Comparison of ENCODE assay signal across 8 cellular contexts in genomic region chr2:26246818-26247217, GRCh38. TPM values are rescaled to one million over a fixed set of nuclear protein-coding genes. Genes with fewer than 3 reads are reported as not detected.
A peak's percentile ranks its signal among the peaks of the same experiment; 100 is the strongest.
DNase-seq lines count a peak whose midpoint lies in the region; ATAC-seq lines count a peak whose summit lies in the region.

No MANE protein-coding gene starts in this region.

- H3K27me3 ChIP-seq in neuronal stem cell (ENCODE audit: control insufficient read depth in 3 of 3, insufficient read depth in 3 of 3, low read depth in 1 of 3, low read length in 3 of 3), result peaks cover 0 to 2% (median 0%) of the 10 kb centered on the region in 3 experiments

- H3K79me1 ChIP-seq in neuronal stem cell (ENCODE audit: low read depth, low read length), result peaks cover 11% of the 10 kb centered on the region

- no peak overlapping the region for H2BK5ac ChIP-seq in neuronal stem cell (ENCODE audit: low read length)

- H3K4me1 Mint-ChIP-seq in natural killer cell treated with Interleukin-12 subunit alpha and Interleukin-12 subunit beta and Interleukin-15 and Interleukin-18, amount 100 ng/mL, for 72 hours (ENCODE audit: low read depth in 2 of 2), result peaks cover 42 to 49% of the 10 kb centered on the region in 2 donors

- no peak overlapping the region for H2BK15ac ChIP-seq in neuronal stem cell (ENCODE audit: low read length)

- H3K9me3 Mint-ChIP-seq in natural killer cell treated with Interleukin-12 subunit alpha and Interleukin-12 subunit beta and Interleukin-15 and Interleukin-18, amount 100 ng/mL, for 72 hours, result no peaks in the 10 kb centered on the region

- H3K18ac ChIP-seq in neuronal stem cell (ENCODE audit: low read length), result no peak overlapping the region

- no peak overlapping the region for H2BK120ac ChIP-seq in neuronal stem cell (ENCODE audit: low read depth, low read length)

- no peak overlapping the region for H3K23ac ChIP-seq in neuronal stem cell (ENCODE audit: low read depth, low read length, poor library complexity)

- H3K27me3 Mint-ChIP-seq in natural killer cell treated with Interleukin-12 subunit alpha and Interleukin-12 subunit beta and Interleukin-15 and Interleukin-18, amount 100 ng/mL, for 72 hours, result no peaks in the 10 kb centered on the region

- peaks cover 0 to 5% of the 10 kb centered on the region in 2 donors for H3K4me1 ChIP-seq in neuronal stem cell (ENCODE audit: control insufficient read depth in 2 of 2, insufficient read depth in 1 of 2, low read depth in 1 of 2, low read length in 2 of 2)

- H2BK12ac ChIP-seq in neuronal stem cell (ENCODE audit: low read length), result no peak overlapping the region

- DNase-seq in Daoy (ENCODE audit: low read depth), result peak; percentile 10
- peak; percentile 73 for DNase-seq in NOMO-1 treated with DMSO at 0.1 percent for 48 hours (lab: John Stamatoyannopoulos, UW; ENCODE audit: unreplicated experiment)
- DNase-seq in astrocyte of the hippocampus (ENCODE audit: low read depth, low spot score), result peak; percentile 10
- DNase-seq in natural killer cell treated with Interleukin-12 subunit alpha and Interleukin-12 subunit beta and Interleukin-15 and Interleukin-18, amount 100 ng/mL, for 72 hours (ENCODE audit: low spot score), result no peak
- DNase-seq in neuronal stem cell (ENCODE audit: low spot score), result no peak
- no peak for DNase-seq in H4 (ENCODE audit: low spot score)
- no peak for DNase-seq in activated CD4-positive, CD25-positive, alpha-beta regulatory T cell treated with anti-CD3 and anti-CD28 coated beads, Interleukin-2, amount 50 U/mL, for 72 hours

- H3K27ac ChIP-seq in neuronal stem cell (replicated peaks; ENCODE audit: low read length), result no peak overlapping the region

- H3K36me3 Mint-ChIP-seq in natural killer cell treated with Interleukin-12 subunit alpha and Interleukin-12 subunit beta and Interleukin-15 and Interleukin-18, amount 100 ng/mL, for 72 hours, result peaks cover 5% of the 10 kb centered on the region

- peak overlapping the region in 1 of 2 donors; percentile 96 for H3K27ac Mint-ChIP-seq in natural killer cell treated with Interleukin-12 subunit alpha and Interleukin-12 subunit beta and Interleukin-15 and Interleukin-18, amount 100 ng/mL, for 72 hours

- H3K4me3 ChIP-seq in neuronal stem cell (ENCODE audit: low read length in 2 of 2), result no peak overlapping the region

- ATAC-seq in natural killer cell treated with Interleukin-12 subunit alpha and Interleukin-12 subunit beta and Interleukin-15 and Interleukin-18, amount 100 ng/mL, for 72 hours, result no peak
- no peak for ATAC-seq in GM18519 (IDR thresholded peaks at IDR 0.05; ENCODE audit: low FRiP score, unreplicated experiment)

- no peaks in the 10 kb centered on the region for H3K36me3 ChIP-seq in neuronal stem cell (replicated peaks in 1 of 2; ENCODE audit: control insufficient read depth in 2 of 2, insufficient read depth in 2 of 2, low read length in 2 of 2)

- H2AFZ ChIP-seq in neuronal stem cell (ENCODE audit: low read length), result no peak overlapping the region

- H3K4ac ChIP-seq in neuronal stem cell (ENCODE audit: low read length), result no peak overlapping the region

- H4K8ac ChIP-seq in neuronal stem cell (ENCODE audit: low read depth, low read length), result no peak overlapping the region

- H3K9ac ChIP-seq in neuronal stem cell (ENCODE audit: low read depth, low read length, poor library complexity), result no peak overlapping the region

- no CpG with 5 or more reads among the region's 9 CpGs for WGBS in neuronal stem cell (ENCODE audit: extremely low coverage in 2 of 2, insufficient read length in 2 of 2, insufficient replicate concordance in 1 of 2), 2 donors

- no peak overlapping the region for H4K91ac ChIP-seq in neuronal stem cell (ENCODE audit: low read depth, low read length, poor library complexity)

- no peaks in the 10 kb centered on the region for H3K9me3 ChIP-seq in neuronal stem cell (replicated peaks in 1 of 2; ENCODE audit: control insufficient read depth in 2 of 2, insufficient read depth in 1 of 2, low read depth in 1 of 2, low read length in 2 of 2)

- H3K4me3 Mint-ChIP-seq in natural killer cell treated with Interleukin-12 subunit alpha and Interleukin-12 subunit beta and Interleukin-15 and Interleukin-18, amount 100 ng/mL, for 72 hours, result peak overlapping the region; percentile 78

- H3K14ac ChIP-seq in neuronal stem cell (ENCODE audit: low read length), result no peak overlapping the region

- no peak overlapping the region for H3K4me2 ChIP-seq in neuronal stem cell (ENCODE audit: insufficient read depth, low read length, poor library complexity, severe bottlenecking)

- no peak overlapping the region for H2AK5ac ChIP-seq in neuronal stem cell (ENCODE audit: low read depth, low read length)

RNA-seq across cellular contexts. Expression of gene HADHB, which starts 2.1 kb away (rescaled TPM):
- 83.9 and 97.4 TPM in 2 replicates for total RNA-seq in Daoy (2014; rRNA removed; shearing (Covaris generic))
- 10 to 100 TPM; 49.1 to 58.1 TPM for total RNA-seq in natural killer cell treated with Interleukin-12 subunit alpha and Interleukin-12 subunit beta and Interleukin-15 and Interleukin-18, amount 100 ng/mL, for 72 hours
- polyA plus RNA-seq in neuronal stem cell (2013, experiment 1 of 2), result 30.6 TPM
- polyA plus RNA-seq in neuronal stem cell (2013, experiment 2 of 2), result 31.4 TPM
- total RNA-seq in H4 (2014; rRNA removed; shearing (Covaris generic)), result 68.8 and 71.4 TPM in 2 replicates

RNA-seq across cellular contexts. Expression of gene HADHA, which starts 2.4 kb away (rescaled TPM):
- total RNA-seq in Daoy (2014; rRNA removed; shearing (Covaris generic)), result 89.7 and 101 TPM in 2 replicates
- 100 to 1,000 TPM in 1 of 2 donors, 10 to 100 TPM in 1; 80.4 to 108 TPM for total RNA-seq in natural killer cell treated with Interleukin-12 subunit alpha and Interleukin-12 subunit beta and Interleukin-15 and Interleukin-18, amount 100 ng/mL, for 72 hours
- polyA plus RNA-seq in neuronal stem cell (2013, experiment 1 of 2), result 77.9 TPM
- polyA plus RNA-seq in neuronal stem cell (2013, experiment 2 of 2), result 75.7 TPM
- total RNA-seq in H4 (2014; rRNA removed; shearing (Covaris generic)), result 91.9 and 96.8 TPM in 2 replicates

Comparison
In these comparisons a context has a peak if more than half of its experiments do, and no peak if none do; other contexts are left out.
1. DNase-seq: peak in Daoy (single experiment), NOMO-1 treated with DMSO at 0.1 percent for 48 hours (single experiment) and astrocyte of the hippocampus (single experiment); none in natural killer cell treated with Interleukin-12 subunit alpha and Interleukin-12 subunit beta and Interleukin-15 and Interleukin-18, amount 100 ng/mL, for 72 hours (single experiment), neuronal stem cell (single experiment), H4 (single experiment) and activated CD4-positive, CD25-positive, alpha-beta regulatory T cell treated with anti-CD3 and anti-CD28 coated beads, Interleukin-2, amount 50 U/mL, for 72 hours (single experiment).